Comparison of ENCODE assay signal across 17 cellular contexts in genomic region chr20:62346398-62347150, GRCh38. TPM values are rescaled to one million over a fixed set of nuclear protein-coding genes. Genes with fewer than 3 reads are reported as not detected.
DNase-seq lines count a peak whose midpoint lies in the region; ATAC-seq, FAIRE-seq and TF ChIP-seq lines count a peak whose summit lies in the region.
"Had no signal": no experiment of that assay in that cellular context is flagged by ENCODE, and none has a peak within 500 bp of the region (broad histone marks: within the 10 kb centered on the region; RNA-seq: fewer than 3 reads in every experiment).

No MANE protein-coding gene starts in this region.

- H3K9ac ChIP-seq in IMR-90 (ENCODE audit: low read depth, low read length) (no peak overlapping the region), H1 (replicated peaks in 1 of 4; ENCODE audit: extremely low read depth in 1 of 4, low read depth in 3 of 4, low read length in 3 of 4) (no peak overlapping the region)

- H3K18ac ChIP-seq in IMR-90 (ENCODE audit: low read depth, low read length) = no peak overlapping the region
- no peak overlapping the region for H3K18ac ChIP-seq in H1 (ENCODE audit: extremely low read depth, low read length)

- H4K91ac ChIP-seq in IMR-90 (ENCODE audit: insufficient read depth, low read depth, low read length) (no peak overlapping the region), H1 (replicated peaks; ENCODE audit: insufficient read length, low read length) (no peak overlapping the region)

- TF ChIP-seq POLR2A in IMR-90 (IDR thresholded peaks at IDR 0.05; ENCODE audit: low read depth, low read length) = no peak
- no peak for TF ChIP-seq POLR2A in H1 (IDR thresholded peaks at IDR 0.05; ENCODE audit: control extremely low read depth in 1 of 2, low read depth in 2 of 2, low read length in 2 of 2)
- TF ChIP-seq POLR2A in sigmoid colon (IDR thresholded peaks at IDR 0.05) = no peak
- no peak for TF ChIP-seq POLR2A in esophagus squamous epithelium (IDR thresholded peaks at IDR 0.05)

- no TSS peak for BruUV-seq in IMR-90 (replicated peaks; lab: Mats Ljungman, UMichigan)

- POLR2A ChIA-PET in IMR-90 (lab: Charles Lee; ENCODE audit: unreplicated experiment) (no interaction called here), H1 (lab: Charles Lee; ENCODE audit: partially characterized antibody) (interaction anchor here (0.8 to 12.3 kb wide), 12 partner anchors 9 to 43 kb away, joined by 3 to 95 read pairs (median 4); partner anchors contain the start of gene RPS21)

- H3K79me1 ChIP-seq in IMR-90 (ENCODE audit: low read depth in 1 of 2, low read length in 2 of 2) (no peaks in the 10 kb centered on the region), H1 (ENCODE audit: low read depth, low read length) (no peaks in the 10 kb centered on the region; the same call in 1 of the 2 replicates)

- ATAC-seq in Right ventricle myocardium inferior (no peak), left cardiac atrium (no peak), IMR-90 (ENCODE audit: low read depth) (no peak)
- ATAC-seq: CD8-positive, alpha-beta T cell; HCT116 had no signal

- no peak overlapping the region for H2BK5ac ChIP-seq in IMR-90 (ENCODE audit: low read depth, low read length, poor library complexity, severe bottlenecking)
- no peak overlapping the region; the same call in 1 of the 2 replicates for H2BK5ac ChIP-seq in H1 (ENCODE audit: low read depth, low read length)

- intact Hi-C loops in Right ventricle myocardium inferior (cut with DNase I) = loop anchor here (5.0 kb wide), 1 partner anchor 39 kb away; no protein-coding TSS in a partner anchor
- intact Hi-C loops in left cardiac atrium (cut with DNase I) = no loop called here
- intact Hi-C loops in IMR-90 (cut with micrococcal nuclease) = no loop called here
- intact Hi-C loops in sigmoid colon (cut with DNase I) = loop anchor here (5.0 kb wide), 1 partner anchor 39 kb away; no protein-coding TSS in a partner anchor
- intact Hi-C loops in esophagus squamous epithelium (cut with DNase I) = no loop called here

- no peak overlapping the region for H3K23ac ChIP-seq in IMR-90 (ENCODE audit: low read depth, low read length)
- H3K23ac ChIP-seq in H1 (ENCODE audit: insufficient read length) = no peak overlapping the region

- no peaks in the 10 kb centered on the region; the same call in 1 of the 2 replicates for H3K4me1 ChIP-seq in IMR-90 (ENCODE audit: control insufficient read depth, insufficient read depth, low read length)
- H3K4me1 ChIP-seq in H1 (replicated peaks in 1 of 4; ENCODE audit: control insufficient read depth in 3 of 4, insufficient read depth in 4 of 4, low read length in 3 of 4) = no peaks in the 10 kb centered on the region; a peak in 1 of 7 replicates
- peaks cover 0 to 6% (median 0%) of the 10 kb centered on the region in 4 donors for H3K4me1 ChIP-seq in sigmoid colon
- peaks cover 7 to 20% (median 13%) of the 10 kb centered on the region in 3 donors for H3K4me1 ChIP-seq in esophagus squamous epithelium

- H3K27ac ChIP-seq in IMR-90 (ENCODE audit: insufficient read depth, low read length) = no peak overlapping the region
- H3K27ac ChIP-seq in H1 (ENCODE audit: low read depth, low read length) = no peak overlapping the region
- peak overlapping the region in 3 of 4 donors; percentile 25 to 49 (median 39) for H3K27ac ChIP-seq in sigmoid colon
- H3K27ac ChIP-seq in esophagus squamous epithelium = peak overlapping the region in 1 of 4 donors; percentile 17

- H3K23me2 ChIP-seq in H1 (ENCODE audit: low read depth, low read length) = no peaks in the 10 kb centered on the region; the same call in 1 of the 2 replicates

- no peak for TF ChIP-seq EP300 in H1 (IDR thresholded peaks at IDR 0.05; ENCODE audit: borderline replicate concordance in 1 of 2, low read depth in 2 of 2, low read length in 2 of 2)
- no peak for TF ChIP-seq EP300 in sigmoid colon (IDR thresholded peaks at IDR 0.05)

- no peak overlapping the region for H3K4me2 ChIP-seq in IMR-90 (ENCODE audit: low read depth, low read length)
- H3K4me2 ChIP-seq in H1 (ENCODE audit: insufficient read depth in 1 of 2, low read depth in 2 of 2, low read length in 2 of 2) = no peak overlapping the region

- no peak overlapping the region for H2BK12ac ChIP-seq in H1 (ENCODE audit: low read depth, low read length)

- H3K9me1 ChIP-seq in IMR-90 (ENCODE audit: insufficient read depth, low read length) = peaks cover 2% of the 10 kb centered on the region; the same call in 1 of the 2 replicates

- H2AK9ac ChIP-seq in IMR-90 (replicated peaks; ENCODE audit: low read depth, low read length, poor library complexity) = peak overlapping the region; percentile 65

- H3K56ac ChIP-seq in IMR-90 (ENCODE audit: extremely low read depth, insufficient read depth, low read length) (no peak overlapping the region), H1 (replicated peaks; ENCODE audit: insufficient read length, low read depth, low read length) (no peak overlapping the region)

- H3K4me3 ChIP-seq in IMR-90 (ENCODE audit: insufficient read depth, low read depth, low read length) = no peak overlapping the region
- H3K4me3 ChIP-seq in H1 (ENCODE audit: extremely low read depth in 1 of 4, insufficient read depth in 2 of 4, low read depth in 3 of 4, low read length in 4 of 4) = no peak overlapping the region
- no peak overlapping the region for H3K4me3 ChIP-seq in sigmoid colon
- H3K4me3 ChIP-seq in esophagus squamous epithelium = no peak overlapping the region

- no peak for TF ChIP-seq CTCF in IMR-90 (conservative IDR thresholded peaks at IDR 0.05; ENCODE audit: low read depth, low read length)
- TF ChIP-seq CTCF in H1 (IDR thresholded peaks at IDR 0.05; ENCODE audit: control extremely low read depth in 1 of 3, insufficient read depth in 1 of 3, low read depth in 1 of 3, low read length in 3 of 3) = no peak
- TF ChIP-seq CTCF in sigmoid colon (IDR thresholded peaks at IDR 0.05) = no peak
- TF ChIP-seq CTCF in esophagus squamous epithelium (IDR thresholded peaks at IDR 0.05) = no peak

- 96% methylated on average over 17 of the region's 34 CpGs; no CpG with 5 or more reads in 1 of the 2 experiments for WGBS in IMR-90 (ENCODE audit: extremely low coverage in 2 of 2, insufficient read length in 1 of 2), 2 experiments
- WGBS in H1 (ENCODE audit: extremely low coverage in 1 of 2, insufficient coverage in 1 of 2, insufficient read length in 1 of 2, insufficient replicate concordance in 2 of 2, low coverage in 1 of 2, low lambda C conversion rate in 2 of 2, missing lambda C conversion rate in 1 of 2), 2 experiments = 97% methylated on average over 33 of the region's 34 CpGs; no CpG with 5 or more reads in 1 of the 2 experiments
- WGBS in sigmoid colon, 2 donors = 85 to 93% methylated on average over 34 of the region's 34 CpGs
- WGBS in esophagus squamous epithelium, 2 donors = 90 to 100% methylated on average over 1 to 17 of the region's 34 CpGs

- H4K20me1 ChIP-seq in IMR-90 (ENCODE audit: insufficient read depth, low read length) (no peaks in the 10 kb centered on the region), H1 (replicated peaks in 1 of 2; ENCODE audit: control insufficient read depth in 1 of 2, insufficient read depth in 2 of 2, low read length in 2 of 2) (peaks cover 0 to 9% of the 10 kb centered on the region in 2 experiments)

- H3K27me3 ChIP-seq in IMR-90 (ENCODE audit: control insufficient read depth, insufficient read depth, low read length) (no peaks in the 10 kb centered on the region), H1 (replicated peaks in 1 of 4; ENCODE audit: control insufficient read depth in 3 of 4, extremely low read depth in 1 of 4, insufficient read depth in 3 of 4, low read length in 3 of 4) (no peaks in the 10 kb centered on the region), sigmoid colon (no peaks in the 10 kb centered on the region), esophagus squamous epithelium (no peaks in the 10 kb centered on the region)

- H2BK120ac ChIP-seq in IMR-90 (ENCODE audit: low read depth, low read length) = no peak overlapping the region
- no peak overlapping the region for H2BK120ac ChIP-seq in H1 (replicated peaks; ENCODE audit: low read depth, low read length)

- CTCF ChIA-PET in IMR-90 (lab: Yijun Ruan, JAX) = no interaction called here
- CTCF ChIA-PET in H1 (lab: Charles Lee; ENCODE audit: partially characterized antibody) = interaction anchor here (0.9 to 3.6 kb wide), 2 partner anchors 19 to 36 kb away, joined by 3 to 17 read pairs; no protein-coding TSS in a partner anchor

- H4K8ac ChIP-seq in IMR-90 (ENCODE audit: low read depth in 2 of 2, low read length in 2 of 2) (no peak overlapping the region), H1 (ENCODE audit: extremely low read depth, insufficient read depth, low read length) (0 out of 2 replicates have a peak overlapping the region, but pooled peaks have one; percentile 57)

- H3K14ac ChIP-seq in IMR-90 (replicated peaks; ENCODE audit: low read depth, low read length) (no peak overlapping the region), H1 (ENCODE audit: insufficient read length) (no peak overlapping the region)

- TF ChIP-seq RAD21 in IMR-90 (IDR thresholded peaks at IDR 0.05; ENCODE audit: low read length) (no peak), H1 (IDR thresholded peaks at IDR 0.05 in 1 of 2, conservative IDR thresholded peaks at IDR 0.05 in 1 of 2; ENCODE audit: low read depth in 2 of 2, low read length in 2 of 2) (no peak)

- in situ Hi-C loops in IMR-90 (cut with MboI; ENCODE audit: low sequenced_read_pairs) = no loop called here

- H2AK5ac ChIP-seq in IMR-90 (ENCODE audit: low read depth, low read length) = no peak overlapping the region; the same call in 1 of the 2 replicates
- no peak overlapping the region for H2AK5ac ChIP-seq in H1 (ENCODE audit: low read depth, low read length)

- no peaks in the 10 kb centered on the region for H3K9me3 ChIP-seq in IMR-90 (ENCODE audit: control insufficient read depth, insufficient read depth, low read length)
- H3K9me3 ChIP-seq in H1 (ENCODE audit: insufficient read depth in 2 of 2, low read depth in 1 of 2, low read length in 1 of 2) = peaks cover 0 to 3% of the 10 kb centered on the region in 2 experiments; a peak in 2 of 4 replicates
- H3K9me3 ChIP-seq in sigmoid colon = no peaks in the 10 kb centered on the region
- H3K9me3 ChIP-seq in esophagus squamous epithelium = no peaks in the 10 kb centered on the region

- H3K4ac ChIP-seq in IMR-90 (ENCODE audit: low read depth, low read length) (no peak overlapping the region), H1 (replicated peaks; ENCODE audit: insufficient read length, low read depth, low read length) (no peak overlapping the region)

- peak overlapping the region; percentile 21 for H2AFZ ChIP-seq in IMR-90 (replicated peaks; ENCODE audit: low read length, poor library complexity)
- no peak overlapping the region for H2AFZ ChIP-seq in H1 (ENCODE audit: low read length)

- H2BK15ac ChIP-seq in IMR-90 (ENCODE audit: low read depth, low read length) (no peak overlapping the region), H1 (ENCODE audit: low read length) (no peak overlapping the region)

- dilution Hi-C loops in IMR-90 (cut with HindIII; ENCODE audit: low sequenced_read_pairs, unreplicated experiment) = no loop called here

- no peak overlapping the region for H4K5ac ChIP-seq in IMR-90 (ENCODE audit: low read depth, low read length)
- no peak overlapping the region for H4K5ac ChIP-seq in H1 (ENCODE audit: insufficient read length, low read depth, low read length)

- no peak for FAIRE-seq in H1 (lab: Jason Lieb, UNC)
- FAIRE-seq: D721Med had no signal

- peaks cover 6% of the 10 kb centered on the region; the same call in 1 of the 2 replicates for H3K36me3 ChIP-seq in IMR-90 (ENCODE audit: control insufficient read depth, insufficient read depth, low read length)
- H3K36me3 ChIP-seq in H1 (ENCODE audit: control insufficient read depth in 2 of 4, insufficient read depth in 4 of 4, low read length in 3 of 4) = peaks cover 25 to 66% (median 54%) of the 10 kb centered on the region in 4 experiments; a peak in 7 of 8 replicates
- peaks cover 21 to 84% (median 39%) of the 10 kb centered on the region in 4 donors for H3K36me3 ChIP-seq in sigmoid colon
- H3K36me3 ChIP-seq in esophagus squamous epithelium = peaks cover 4 to 95% (median 20%) of the 10 kb centered on the region in 3 donors

- H2BK20ac ChIP-seq in IMR-90 (ENCODE audit: low read depth, low read length) = no peak overlapping the region
- H2BK20ac ChIP-seq in H1 (ENCODE audit: low read length) = no peak overlapping the region

- H3K79me2 ChIP-seq in H1 (ENCODE audit: control insufficient read depth in 1 of 2, insufficient read depth in 2 of 2, low read length in 2 of 2) = no peaks in the 10 kb centered on the region

- DNase-seq in Right ventricle myocardium inferior (ENCODE audit: missing footprints) (peak; percentile 45), left cardiac atrium (no peak), IMR-90 (no peak), H1 (ENCODE audit: low read depth in 1 of 2, low spot score in 2 of 2) (no peak), sigmoid colon (no peak), COLO829 (ENCODE audit: low spot score) (no peak), esophagus squamous epithelium (lab: John Stamatoyannopoulos, UW) (no peak)
- DNase-seq in stimulated activated CD4-positive, alpha-beta T cell treated with anti-CD3 and anti-CD28 coated beads, Interleukin-2, amount 100 ng/mL, for 24 hours = no peak
- DNase-seq: DMS79, NCI-H1048, NCI-H1436 treated with DMSO at 0.1 percent for 48 hours, NCI-H2029 treated with DMSO at 0.1 percent for 48 hours, NCI-H526, RPMI8226 had no signal

RNA-seq across cellular contexts. Expression of gene LAMA5, which starts 20.5 kb away (rescaled TPM):
- total RNA-seq in Right ventricle myocardium inferior (89.3 TPM), left cardiac atrium (100 to 1,000 TPM in 1 of 2 donors, 10 to 100 TPM in 1; 70.4 to 113 TPM), IMR-90 (2012; rRNA removed) (0.56 and 0.90 TPM in 2 replicates), sigmoid colon (100 to 1,000 TPM in 3 of 4 donors, 10 to 100 TPM in 1; 53.5 to 409 (median 134) TPM), esophagus squamous epithelium (100 to 1,000 TPM in 2 of 4 donors, 10 to 100 TPM in 2; 60.4 to 127 (median 98.9) TPM)
- polyA plus RNA-seq in IMR-90 (2012; rRNA removed) (7.3 and 11.4 TPM in 2 replicates), H1 (2011; rRNA removed) (34.4 and 90.7 TPM in 2 replicates), sigmoid colon (10 to 100 TPM in 1 of 3 donors, 1 to 10 TPM in 2; 1.8 to 56.5 (median 3.2) TPM)
- 15.0 and 17.8 TPM in 2 replicates for polyA plus RNA-seq in IMR-90 (2012; cell fraction: cytosol; rRNA removed)
- 27.9 and 77.8 TPM in 2 replicates for polyA plus RNA-seq in IMR-90 (2012; cell fraction: nucleus; rRNA removed; ENCODE audit: low replicate concordance)
- 210 and 225 TPM in 2 replicates for total RNA-seq in H1 (2021; fragmentation: NEBNext Ultra II Directional; extraction: Animal tissue kit (Norgen Biotek cat#: 25700))
- 57.6 TPM for polyA plus RNA-seq in H1 (2011; cell fraction: cytosol; rRNA removed)
- polyA plus RNA-seq in H1 (2011; cell fraction: nucleus; rRNA removed) = 648 TPM
- polyA plus RNA-seq in H1 (2012, experiment 1 of 2) = 136 to 235 TPM (median 223 TPM) in 4 replicates
- 130 TPM for polyA plus RNA-seq in H1 (2012, experiment 2 of 2)
- polyA plus RNA-seq in H1 (2013, experiment 1 of 2) = 107 TPM
- polyA plus RNA-seq in H1 (2013, experiment 2 of 2) = 82.4 TPM
- 24.2 and 31.4 TPM in 2 replicates for polyA minus RNA-seq in H1 (2011; rRNA and poly(A)+ RNA removed)
- polyA minus RNA-seq in H1 (2011; cell fraction: cytosol; rRNA and poly(A)+ RNA removed) = 70.1 TPM
- polyA minus RNA-seq in H1 (2011; cell fraction: nucleus; rRNA and poly(A)+ RNA removed) = 212 TPM

RNA-seq across cellular contexts. Expression of gene RPS21, which starts 40.3 kb away (rescaled TPM):
- total RNA-seq in Right ventricle myocardium inferior (782 TPM), left cardiac atrium (100 to 1,000 TPM; 733 to 750 TPM), IMR-90 (2012; rRNA removed) (2,710 and 3,846 TPM in 2 replicates), sigmoid colon (1,000 to 10,000 TPM; 2,383 to 8,235 (median 5,456) TPM), esophagus squamous epithelium (1,000 to 10,000 TPM in 3 of 4 donors, 100 to 1,000 TPM in 1; 819 to 3,701 (median 3,102) TPM)
- polyA plus RNA-seq in IMR-90 (2012; rRNA removed) (4,298 and 4,766 TPM in 2 replicates), H1 (2011; rRNA removed) (7,219 and 8,331 TPM in 2 replicates), sigmoid colon (1,000 to 10,000 TPM; 2,794 to 6,260 (median 4,441) TPM)
- 31,826 and 47,741 TPM in 2 replicates for polyA plus RNA-seq in IMR-90 (2012; cell fraction: cytosol; rRNA removed)
- 3,277 and 3,813 TPM in 2 replicates for polyA plus RNA-seq in IMR-90 (2012; cell fraction: nucleus; rRNA removed; ENCODE audit: low replicate concordance)
- 1,787 and 1,829 TPM in 2 replicates for total RNA-seq in H1 (2021; fragmentation: NEBNext Ultra II Directional; extraction: Animal tissue kit (Norgen Biotek cat#: 25700))
- polyA plus RNA-seq in H1 (2011; cell fraction: cytosol; rRNA removed) = 7,720 TPM
- 4,705 TPM for polyA plus RNA-seq in H1 (2011; cell fraction: nucleus; rRNA removed)
- polyA plus RNA-seq in H1 (2012, experiment 1 of 2) = 4,429 to 5,604 TPM (median 4,871 TPM) in 4 replicates
- 4,124 TPM for polyA plus RNA-seq in H1 (2012, experiment 2 of 2)
- 4,907 TPM for polyA plus RNA-seq in H1 (2013, experiment 1 of 2)
- 4,204 TPM for polyA plus RNA-seq in H1 (2013, experiment 2 of 2)
- polyA minus RNA-seq in H1 (2011; rRNA and poly(A)+ RNA removed) = 654 and 663 TPM in 2 replicates
- 718 TPM for polyA minus RNA-seq in H1 (2011; cell fraction: cytosol; rRNA and poly(A)+ RNA removed)
- polyA minus RNA-seq in H1 (2011; cell fraction: nucleus; rRNA and poly(A)+ RNA removed) = 1,108 TPM

RNA-seq across cellular contexts. Expression of gene ADRM1, which starts 43.8 kb away (rescaled TPM):
- total RNA-seq in Right ventricle myocardium inferior (73.9 TPM), left cardiac atrium (10 to 100 TPM; 57.9 to 76.9 TPM), IMR-90 (2012; rRNA removed) (96.9 and 103 TPM in 2 replicates), sigmoid colon (100 to 1,000 TPM; 100 to 130 (median 119) TPM), esophagus squamous epithelium (100 to 1,000 TPM; 126 to 173 (median 133) TPM)
- polyA plus RNA-seq in IMR-90 (2012; rRNA removed) (149 and 188 TPM in 2 replicates), H1 (2011; rRNA removed) (214 and 260 TPM in 2 replicates), sigmoid colon (100 to 1,000 TPM in 1 of 3 donors, 10 to 100 TPM in 2; 61.3 to 102 (median 77.7) TPM)
- polyA plus RNA-seq in IMR-90 (2012; cell fraction: cytosol; rRNA removed) = 188 and 201 TPM in 2 replicates
- 76.7 and 165 TPM in 2 replicates for polyA plus RNA-seq in IMR-90 (2012; cell fraction: nucleus; rRNA removed; ENCODE audit: low replicate concordance)
- total RNA-seq in H1 (2021; fragmentation: NEBNext Ultra II Directional; extraction: Animal tissue kit (Norgen Biotek cat#: 25700)) = 126 and 138 TPM in 2 replicates
- 209 TPM for polyA plus RNA-seq in H1 (2011; cell fraction: cytosol; rRNA removed)
- polyA plus RNA-seq in H1 (2011; cell fraction: nucleus; rRNA removed) = 180 TPM
- 119 to 168 TPM (median 157 TPM) in 4 replicates for polyA plus RNA-seq in H1 (2012, experiment 1 of 2)
- 141 TPM for polyA plus RNA-seq in H1 (2012, experiment 2 of 2)
- 137 TPM for polyA plus RNA-seq in H1 (2013, experiment 1 of 2)
- 131 TPM for polyA plus RNA-seq in H1 (2013, experiment 2 of 2)
- 39.2 and 45.4 TPM in 2 replicates for polyA minus RNA-seq in H1 (2011; rRNA and poly(A)+ RNA removed)
- 68.0 TPM for polyA minus RNA-seq in H1 (2011; cell fraction: cytosol; rRNA and poly(A)+ RNA removed)
- 67.0 TPM for polyA minus RNA-seq in H1 (2011; cell fraction: nucleus; rRNA and poly(A)+ RNA removed)

Comparison
In these comparisons a context has a peak if more than half of its experiments do, and no peak if none do; other contexts are left out.
1. intact Hi-C loops: an anchor here in Right ventricle myocardium inferior (5.0 kb wide) and sigmoid colon (5.0 kb wide); none called in left cardiac atrium, IMR-90 and esophagus squamous epithelium.
2. H3K27ac ChIP-seq: peak in sigmoid colon (3 of 4); none in IMR-90 (single experiment) and H1 (single experiment).
3. RNA of gene LAMA5, which starts 20.5 kb away (total RNA-seq): 210 to 225 TPM in H1, 53.5 to 409 TPM in sigmoid colon, 60.4 to 127 TPM in esophagus squamous epithelium, 70.4 to 113 TPM in left cardiac atrium and 89.3 TPM in Right ventricle myocardium inferior (single experiment); 0.56 to 0.90 TPM in IMR-90; every median in the first group is over 10 times any median in the second.